Comparison of ENCODE assay signal across 23 cellular contexts in genomic region chr5:78102498-78102897, GRCh38.
"Had no signal": no experiment of that assay in that cellular context is flagged by ENCODE, and none has a peak within 500 bp of the region (broad histone marks: within the 10 kb centered on the region; RNA-seq: fewer than 3 reads in every experiment).

No MANE protein-coding gene starts in this region.

- H3K27me3 Mint-ChIP-seq: activated naive CD8-positive, alpha-beta T cell; memory B cell; stimulated activated naive B cell treated with anti-CD40 and anti-IgM and Interleukin-4, amounts not matched to agents 10 μg/mL and 1 μg/mL and 100 μg/mL, for 72 hours had no signal

- H3K4me3 Mint-ChIP-seq: activated naive CD8-positive, alpha-beta T cell; activated T-cell treated with anti-CD3 and anti-CD28 coated beads, Interleukin-2, amount 50 U/mL, for 4 hours; endodermal cell; memory B cell; nephron progenitor cell; stimulated activated naive B cell treated with anti-CD40 and anti-IgM and Interleukin-4, amounts not matched to agents 10 μg/mL and 1 μg/mL and 100 μg/mL, for 72 hours; T-helper 1 cell treated with Interleukin-12 subunit alpha and Interleukin-12 subunit beta and Interleukin-4 antibody, amounts not matched to agents 30 μg/mL and 1 μg/mL, for 36 hours had no signal

- H3K27ac Mint-ChIP-seq: activated naive CD8-positive, alpha-beta T cell; activated T-helper 2 cell treated with anti-CD3 and anti-CD28 coated beads, Interferon-gamma antibody, Interleukin-2, Interleukin-4, amounts not matched to agents 10 μg/mL and 5 μg/mL and 100 μg/mL, durations not matched to agents 14 hours and 24 hours and 36 hours; endodermal cell; memory B cell; T-helper 1 cell treated with Interleukin-12 subunit alpha and Interleukin-12 subunit beta and Interleukin-4 antibody, amounts not matched to agents 30 μg/mL and 1 μg/mL, for 36 hours had no signal

- DNase-seq: activated CD4-positive, alpha-beta T cell treated with anti-CD3 and anti-CD28 coated beads for 4 hours; activated CD4-positive, alpha-beta T cell treated with anti-CD3 and anti-CD28 coated beads, Interleukin-2, amount 50 U/mL, for 48 hours; activated CD4-positive, CD25-positive, alpha-beta regulatory T cell; activated CD8-positive, alpha-beta memory T cell treated with anti-CD3 and anti-CD28 coated beads, Interleukin-2, amount 50 U/mL, for 48 hours; activated naive CD4-positive, alpha-beta T cell; activated T-cell treated with anti-CD3 and anti-CD28 coated beads, Interleukin-2, amount 50 U/mL, for 4 hours; endodermal cell; foreskin fibroblast; nephron progenitor cell; posterior cingulate gyrus; sigmoid colon; stimulated activated CD4-positive, alpha-beta T cell treated with anti-CD3 and anti-CD28 coated beads, Interleukin-2, amount 100 ng/mL, for 48 hours; stimulated activated CD8-positive, alpha-beta memory T cell treated with anti-CD3 and anti-CD28 coated beads, Interleukin-4, amount 100 ng/mL, for 48 hours; stimulated activated naive B cell treated with anti-CD40 and anti-IgM and Interleukin-4, amounts not matched to agents 10 μg/mL and 1 μg/mL and 100 μg/mL, for 72 hours; T1000; testis; uterus had no signal

- H3K36me3 ChIP-seq: uterus had no signal

- H3K4me1 Mint-ChIP-seq: nephron progenitor cell had no signal

- H3K27ac ChIP-seq: coronary artery, epithelial cell of prostate, sigmoid colon, testis, uterus had no signal

- H3K9me3 Mint-ChIP-seq: activated T-cell treated with anti-CD3 and anti-CD28 coated beads, Interleukin-2, amount 50 U/mL, for 4 hours; activated T-helper 2 cell treated with anti-CD3 and anti-CD28 coated beads, Interferon-gamma antibody, Interleukin-2, Interleukin-4, amounts not matched to agents 10 μg/mL and 5 μg/mL and 100 μg/mL, durations not matched to agents 14 hours and 24 hours and 36 hours; memory B cell; T-helper 1 cell treated with Interleukin-12 subunit alpha and Interleukin-12 subunit beta and Interleukin-4 antibody, amounts not matched to agents 30 μg/mL and 1 μg/mL, for 36 hours had no signal

- H3K9me3 ChIP-seq: sigmoid colon, testis, uterus had no signal

- H3K4me3 ChIP-seq: coronary artery, sigmoid colon, testis, uterus had no signal

- H3K27me3 ChIP-seq: sigmoid colon, testis, uterus had no signal

- ATAC-seq: activated T-cell treated with anti-CD3 and anti-CD28 coated beads, Interleukin-2, amount 50 U/mL, for 4 hours; stimulated activated naive B cell treated with anti-CD40 and anti-IgM and Interleukin-4, amounts not matched to agents 10 μg/mL and 1 μg/mL and 100 μg/mL, for 72 hours had no signal

- H3K4me1 ChIP-seq: sigmoid colon, testis, uterus had no signal
